1 cellular context compared by ENCODE assay signal in the genomic region with DNA sequence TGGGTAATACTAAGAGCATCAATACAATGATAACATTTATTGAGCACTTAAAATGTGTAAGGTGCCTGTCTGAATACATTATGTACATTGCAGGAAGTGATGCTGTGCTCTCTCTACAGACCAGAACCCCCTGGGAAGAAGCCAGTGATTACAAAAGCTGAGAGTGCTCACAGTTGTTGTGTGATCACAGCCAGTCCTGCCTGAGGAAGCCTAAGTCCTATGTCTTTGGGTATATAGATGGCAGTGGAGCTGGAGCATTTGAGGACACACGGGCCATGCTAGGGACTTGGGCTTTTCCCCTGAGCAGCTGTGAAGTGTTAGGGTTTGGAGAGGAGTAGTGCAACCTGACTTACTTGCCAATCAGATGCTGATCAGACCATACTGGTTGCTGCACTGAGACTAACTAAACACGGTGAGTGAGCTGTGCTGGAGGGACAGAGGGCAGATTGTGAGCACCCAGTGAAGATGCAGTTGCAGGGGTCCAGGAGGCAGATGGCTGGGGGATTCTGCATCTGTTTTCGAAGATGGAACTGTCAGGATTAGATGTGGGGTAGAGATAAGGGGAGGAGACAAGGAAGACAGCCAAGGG.
TF ChIP-seq lines count a peak whose summit lies in the region.

No MANE protein-coding gene starts in this region.

TF ChIP-seq in IMR-90, 13 proteins besides CTCF, POLR2A, EP300 and RAD21:
- TF ChIP-seq BHLHE40 (IDR thresholded peaks at IDR 0.05; ENCODE audit: low read depth, low read length) (no peak), CHD1 (IDR thresholded peaks at IDR 0.05; ENCODE audit: low read depth, low read length) (no peak), RCOR1 (IDR thresholded peaks at IDR 0.05; ENCODE audit: insufficient replicate concordance, low read length) (no peak), NFE2L2 (IDR thresholded peaks at IDR 0.05; ENCODE audit: low read depth, low read length) (no peak), SMC3 (IDR thresholded peaks at IDR 0.05; ENCODE audit: low read depth, low read length) (no peak), USF2 (IDR thresholded peaks at IDR 0.05; ENCODE audit: low read depth, low read length) (no peak), MAFK (IDR thresholded peaks at IDR 0.05; ENCODE audit: low read depth, low read length) (no peak), FOS (IDR thresholded peaks at IDR 0.05; ENCODE audit: low read depth, low read length) (no peak), MAZ (IDR thresholded peaks at IDR 0.05; ENCODE audit: borderline replicate concordance, low read depth, low read length) (no peak), CEBPB (IDR thresholded peaks at IDR 0.05; ENCODE audit: low read depth, low read length) (no peak), ELK1 (IDR thresholded peaks at IDR 0.05; ENCODE audit: borderline replicate concordance, low read depth, low read length) (no peak), RFX5 (IDR thresholded peaks at IDR 0.05; ENCODE audit: low read depth, low read length) (no peak), MXI1 (IDR thresholded peaks at IDR 0.05; ENCODE audit: borderline replicate concordance, low read depth, low read length) (no peak)
TF ChIP-seq in IMR-90: peak in this region for 0.
